9 cellular contexts compared by ENCODE assay signal in genomic region chr19:47729468-47729798, GRCh38. TPM values are rescaled to one million over a fixed set of nuclear protein-coding genes. Genes with fewer than 3 reads are reported as not detected.
DNase-seq lines count a peak whose midpoint lies in the region; ATAC-seq and TF ChIP-seq lines count a peak whose summit lies in the region.
"Had no signal": no experiment of that assay in that cellular context is flagged by ENCODE, and none has a peak within 500 bp of the region (broad histone marks: within the 10 kb centered on the region; RNA-seq: fewer than 3 reads in every experiment).

No MANE protein-coding gene starts in this region.

- intact Hi-C loops in lower lobe of right lung (cut with DNase I) (no loop called here), upper lobe of right lung (cut with DNase I) (no loop called here)

- H3K4me1 ChIP-seq in CD8-positive, alpha-beta memory T cell (ENCODE audit: insufficient read depth, low read length) = peaks cover 11% of the 10 kb centered on the region
- peaks cover 61% of the 10 kb centered on the region for H3K4me1 ChIP-seq in lower lobe of right lung
- peaks cover 52% of the 10 kb centered on the region for H3K4me1 ChIP-seq in upper lobe of right lung

- H3K4me1 Mint-ChIP-seq in CD8-positive, alpha-beta memory T cell = peaks cover 10 to 16% (median 10%) of the 10 kb centered on the region in 3 donors

- H3K9me3 ChIP-seq in CD8-positive, alpha-beta memory T cell (ENCODE audit: low read length) = no peaks in the 10 kb centered on the region
- H3K9me3 ChIP-seq in lower lobe of right lung = no peaks in the 10 kb centered on the region
- H3K9me3 ChIP-seq in upper lobe of right lung = no peaks in the 10 kb centered on the region

- ATAC-seq in lower lobe of right lung (peak; percentile 93), upper lobe of right lung (peak; percentile 87)

- CTCF ChIA-PET in CD8-positive, alpha-beta memory T cell (lab: Charles Lee) = no interaction called here

- H3K36me3 Mint-ChIP-seq in CD8-positive, alpha-beta memory T cell = no peaks in the 10 kb centered on the region

- H3K27me3 Mint-ChIP-seq in CD8-positive, alpha-beta memory T cell = peaks cover 40 to 52% of the 10 kb centered on the region in 2 donors

- peak overlapping the region in 5 of 7 donors; percentile 7 to 77 (median 46) for H3K4me3 Mint-ChIP-seq in CD8-positive, alpha-beta memory T cell
- H3K4me3 Mint-ChIP-seq: neural crest cell had no signal

- peak overlapping the region; percentile 24 for H3K27ac ChIP-seq in CD8-positive, alpha-beta memory T cell (ENCODE audit: low read depth, low read length)
- H3K27ac ChIP-seq in lower lobe of right lung (peak overlapping the region; percentile 88), upper lobe of right lung (peak overlapping the region; percentile 85)

- no peak overlapping the region for H3K4me3 ChIP-seq in CD8-positive, alpha-beta memory T cell (ENCODE audit: low read length)
- H3K4me3 ChIP-seq in lower lobe of right lung = peak overlapping the region; percentile 49
- H3K4me3 ChIP-seq in upper lobe of right lung = peak overlapping the region; percentile 43

- no peaks in the 10 kb centered on the region for H3K36me3 ChIP-seq in CD8-positive, alpha-beta memory T cell (ENCODE audit: insufficient read depth, low read length)
- H3K36me3 ChIP-seq in lower lobe of right lung (peaks cover 65% of the 10 kb centered on the region), upper lobe of right lung (peaks cover 41% of the 10 kb centered on the region)

- H3K27me3 ChIP-seq in CD8-positive, alpha-beta memory T cell (ENCODE audit: insufficient read depth, low read length, poor library complexity, severe bottlenecking) = peaks cover 4% of the 10 kb centered on the region
- H3K27me3 ChIP-seq in lower lobe of right lung (ENCODE audit: low read depth) (no peaks in the 10 kb centered on the region), upper lobe of right lung (no peaks in the 10 kb centered on the region)

- POLR2A ChIA-PET in CD8-positive, alpha-beta memory T cell (lab: Charles Lee) = no interaction called here

- TF ChIP-seq CTCF in lower lobe of right lung (IDR thresholded peaks at IDR 0.05) = no peak
- no peak for TF ChIP-seq CTCF in upper lobe of right lung (IDR thresholded peaks at IDR 0.05)

- peaks cover 0 to 2% (median 0%) of the 10 kb centered on the region in 5 donors for H3K9me3 Mint-ChIP-seq in CD8-positive, alpha-beta memory T cell
- H3K9me3 Mint-ChIP-seq: neural crest cell had no signal

- DNase-seq in CD8-positive, alpha-beta memory T cell = no peak
- DNase-seq in NCI-H69 (lab: John Stamatoyannopoulos, UW) (peak; percentile 15), dedifferentiated amniotic fluid mesenchymal stem cell (ENCODE audit: extremely low spot score) (peak; percentile 75), lower lobe of right lung (peak; percentile 83), upper lobe of right lung (peak; percentile 88), NCI-H2227 (lab: John Stamatoyannopoulos, UW; ENCODE audit: unreplicated experiment) (no peak), occipital lobe (lab: John Stamatoyannopoulos, UW) (no peak)
- DNase-seq in NK-92 treated with Interleukin-12 subunit alpha and Interleukin-12 subunit beta, amount 100 ng/mL, for 24 hours (lab: John Stamatoyannopoulos, UW) = no peak

- no peak overlapping the region for H3K27ac Mint-ChIP-seq in CD8-positive, alpha-beta memory T cell

RNA-seq across cellular contexts. Expression of gene NOP53, which starts 15.9 kb away (rescaled TPM):
- total RNA-seq in CD8-positive, alpha-beta memory T cell = 100 to 1,000 TPM; 236 to 243 TPM
- polyA plus RNA-seq in CD8-positive, alpha-beta memory T cell = 196 TPM
- total RNA-seq in lower lobe of right lung (282 TPM), upper lobe of right lung (260 TPM), occipital lobe (52.4 TPM)

RNA-seq across cellular contexts. Expression of gene EHD2, which starts 16.2 kb away (rescaled TPM):
- under 1 TPM in 1 of 2 experiments, not detected in 1; 0.07 TPM for total RNA-seq in CD8-positive, alpha-beta memory T cell
- polyA plus RNA-seq in CD8-positive, alpha-beta memory T cell = not detected
- total RNA-seq in lower lobe of right lung = 148 TPM
- total RNA-seq in upper lobe of right lung = 210 TPM
- total RNA-seq in occipital lobe = 2.2 TPM

RNA-seq across cellular contexts. Expression of gene SELENOW, which starts 49.1 kb away (rescaled TPM):
- total RNA-seq in CD8-positive, alpha-beta memory T cell = 100 to 1,000 TPM; 116 to 122 TPM
- 334 TPM for polyA plus RNA-seq in CD8-positive, alpha-beta memory T cell
- total RNA-seq in lower lobe of right lung (247 TPM), upper lobe of right lung (262 TPM), occipital lobe (151 TPM)

Comparison
In these comparisons a context has a peak if more than half of its experiments do, and no peak if none do; other contexts are left out.
1. DNase-seq: peak in NCI-H69 (single experiment), dedifferentiated amniotic fluid mesenchymal stem cell (single experiment), lower lobe of right lung (single experiment) and upper lobe of right lung (single experiment); none in CD8-positive, alpha-beta memory T cell (0 of 5), NCI-H2227 (single experiment), NK-92 treated with Interleukin-12 subunit alpha and Interleukin-12 subunit beta, amount 100 ng/mL, for 24 hours (single experiment) and occipital lobe (single experiment).
2. H3K27ac ChIP-seq: peak in every context shown above with its lines; median percentile 88 in lower lobe of right lung; 85 in upper lobe of right lung; 24 in CD8-positive, alpha-beta memory T cell.
3. RNA of gene EHD2, which starts 16.2 kb away (total RNA-seq): 210 TPM in upper lobe of right lung (single experiment) and 148 TPM in lower lobe of right lung (single experiment); 2.2 TPM in occipital lobe (single experiment) and 0.07 TPM in CD8-positive, alpha-beta memory T cell; every median in the first group is over 10 times any median in the second.